8 cellular contexts compared by ENCODE assay signal in the genomic region with DNA sequence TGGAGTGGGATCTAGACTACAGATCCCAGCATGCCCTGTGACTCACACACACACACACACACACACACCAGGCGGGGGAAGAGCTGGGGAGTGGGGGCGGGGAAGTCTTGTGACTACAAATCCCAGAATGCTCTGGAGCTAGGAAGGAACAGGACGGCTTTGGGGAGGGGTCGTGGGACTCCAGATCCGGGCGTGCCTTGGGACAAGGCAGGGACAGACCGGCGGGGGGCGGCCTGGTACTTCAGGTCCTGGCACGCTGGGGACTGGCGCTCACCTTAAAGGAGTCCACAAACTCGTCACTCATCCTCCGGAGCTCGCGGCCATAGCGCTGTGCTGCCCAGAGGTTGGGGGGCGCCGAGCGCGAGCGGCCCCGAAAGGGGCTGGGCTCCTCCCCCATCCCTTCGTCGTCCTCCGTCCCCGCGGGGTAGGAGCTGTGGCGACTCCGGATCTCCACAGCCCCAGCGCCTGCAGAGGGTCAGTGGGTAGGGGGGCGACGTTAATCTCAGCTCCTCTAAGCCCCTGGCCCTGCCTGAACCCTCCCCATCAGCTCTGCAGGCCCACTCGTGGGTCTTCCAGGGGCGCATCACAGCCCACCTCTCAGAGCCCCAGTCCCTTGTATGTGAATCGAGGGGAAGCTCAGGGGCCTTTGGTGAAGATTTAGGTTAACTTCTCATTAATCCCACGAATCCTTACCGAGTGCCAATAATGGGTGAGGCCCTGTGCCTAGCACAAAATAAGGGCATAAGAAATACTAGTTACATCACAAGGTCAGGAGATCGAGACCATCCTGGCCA. TPM values are rescaled to one million over a fixed set of nuclear protein-coding genes. Genes with fewer than 3 reads are reported as not detected.
DNase-seq lines count a peak whose midpoint lies in the region; ATAC-seq and TF ChIP-seq lines count a peak whose summit lies in the region.

No MANE protein-coding gene starts in this region.

- H3K9me3 ChIP-seq in adipocyte (ENCODE audit: control insufficient read depth, low read length), result no peaks in the 10 kb centered on the region
- H3K9me3 ChIP-seq in parathyroid adenoma (ENCODE audit: control insufficient read depth, low read length), result no peaks in the 10 kb centered on the region
- H3K9me3 ChIP-seq in thyroid gland, result no peaks in the 10 kb centered on the region

- H3K27me3 ChIP-seq in adipocyte (replicated peaks; ENCODE audit: control insufficient read depth, insufficient read depth, low read length), result no peaks in the 10 kb centered on the region
- no peaks in the 10 kb centered on the region for H3K27me3 ChIP-seq in parathyroid adenoma (ENCODE audit: control insufficient read depth, insufficient read depth, low read length)
- H3K27me3 ChIP-seq in thyroid gland, result no peaks in the 10 kb centered on the region

- ATAC-seq in GM18861 (IDR thresholded peaks at IDR 0.05; ENCODE audit: unreplicated experiment), result no peak

- DNase-seq in GM12865 (ENCODE audit: low read depth) (peak; percentile 96), NCI-H128 (lab: John Stamatoyannopoulos, UW; ENCODE audit: unreplicated experiment) (peak; percentile 67), SW480 (ENCODE audit: low spot score) (peak; percentile 95), adipocyte (ENCODE audit: low read depth) (peak; percentile 92), cardiac septum (ENCODE audit: low spot score) (peak; percentile 94), thyroid gland (peak; percentile 89 to 96)

- intact Hi-C loops in cardiac septum (cut with DNase I), result no loop called here
- intact Hi-C loops in thyroid gland (cut with DNase I), result no loop called here

- TF ChIP-seq CTCF in GM12865 (IDR thresholded peaks at IDR 0.05; ENCODE audit: insufficient read depth, low read depth, low read length, missing control alignments) (peak; percentile 7), parathyroid adenoma (IDR thresholded peaks at IDR 0.05) (no peak), thyroid gland (IDR thresholded peaks at IDR 0.05) (peak in 3 of 6 experiments; percentile 10 to 41 (median 19))

- peak in 1 of 2 donors; percentile 65 for TF ChIP-seq POLR2A in thyroid gland (IDR thresholded peaks at IDR 0.05)

- H2AFZ ChIP-seq in parathyroid adenoma, result peak overlapping the region; percentile 58

- H3K27ac ChIP-seq in parathyroid adenoma, result peak overlapping the region; percentile 61
- peak overlapping the region; percentile 86 to 97 (median 96) for H3K27ac ChIP-seq in thyroid gland

- H3K4me3 ChIP-seq in GM12865 (ENCODE audit: low read depth, low read length), result peak overlapping the region; percentile 77
- H3K4me3 ChIP-seq in adipocyte (ENCODE audit: low read length), result peak overlapping the region; percentile 91
- peak overlapping the region; percentile 59 for H3K4me3 ChIP-seq in parathyroid adenoma (ENCODE audit: low read depth, low read length)
- H3K4me3 ChIP-seq in thyroid gland (replicated peaks in 1 of 3), result peak overlapping the region; percentile 3 to 62 (median 35)

- H3K4me1 ChIP-seq in adipocyte (ENCODE audit: control insufficient read depth, insufficient read depth, low read length) (peaks cover 31% of the 10 kb centered on the region), parathyroid adenoma (peaks cover 10% of the 10 kb centered on the region), thyroid gland (peaks cover 26 to 32% of the 10 kb centered on the region in 2 donors)

- no peaks in the 10 kb centered on the region for H3K79me2 ChIP-seq in parathyroid adenoma

- WGBS in thyroid gland, 2 donors, result 9 to 11% methylated on average over 14 to 30 of the region's 38 CpGs

- peak overlapping the region; percentile 98 for H3K9ac ChIP-seq in adipocyte (ENCODE audit: low read length)
- H3K9ac ChIP-seq in parathyroid adenoma, result no peak overlapping the region

- peak overlapping the region; percentile 67 for H3K4me2 ChIP-seq in parathyroid adenoma (ENCODE audit: low read length)

- H3K36me3 ChIP-seq in adipocyte (ENCODE audit: control insufficient read depth, insufficient read depth, low read length, severe bottlenecking) (peaks cover 11% of the 10 kb centered on the region), parathyroid adenoma (ENCODE audit: control insufficient read depth, insufficient read depth, low read length) (no peaks in the 10 kb centered on the region), thyroid gland (peaks cover 0 to 2% of the 10 kb centered on the region in 2 donors)

RNA-seq across cellular contexts. Expression of a gene that starts 12.9 kb away (rescaled TPM):
- total RNA-seq in cardiac septum, result 45.9 TPM
- 100 to 1,000 TPM in 3 of 4 donors, 10 to 100 TPM in 1; 79.0 to 239 (median 148) TPM for total RNA-seq in thyroid gland

RNA-seq across cellular contexts. Expression of a gene that starts 14.1 kb away (rescaled TPM):
- 37.7 TPM for total RNA-seq in cardiac septum
- total RNA-seq in thyroid gland, result 10 to 100 TPM; 14.9 to 46.9 (median 33.8) TPM

RNA-seq across cellular contexts. Expression of a gene that starts 19.6 kb away (rescaled TPM):
- not detected for total RNA-seq in cardiac septum
- not detected for total RNA-seq in thyroid gland

RNA-seq across cellular contexts. Expression of a gene that starts 20.2 kb away (rescaled TPM):
- 9.6 TPM for total RNA-seq in cardiac septum
- total RNA-seq in thyroid gland, result 10 to 100 TPM; 18.8 to 39.2 (median 23.5) TPM

RNA-seq across cellular contexts. Expression of a gene that starts 24.8 kb away (rescaled TPM):
- 113 TPM for total RNA-seq in cardiac septum
- 100 to 1,000 TPM in 1 of 4 donors, 10 to 100 TPM in 3; 34.2 to 103 (median 83.8) TPM for total RNA-seq in thyroid gland

Comparison
In these comparisons a context has a peak if more than half of its experiments do, and no peak if none do; other contexts are left out.
1. H3K4me3 ChIP-seq: peak in every context shown above with its lines; median percentile 91 in adipocyte; 77 in GM12865; 59 in parathyroid adenoma; 35 in thyroid gland.